Comparison of ENCODE assay signal across 16 cellular contexts in genomic region chr11:33999393-33999792, GRCh38. TPM values are rescaled to one million over a fixed set of nuclear protein-coding genes. Genes with fewer than 3 reads are reported as not detected.
DNase-seq lines count a peak whose midpoint lies in the region; ATAC-seq and TF ChIP-seq lines count a peak whose summit lies in the region.
"Had no signal": no experiment of that assay in that cellular context is flagged by ENCODE, and none has a peak within 500 bp of the region (broad histone marks: within the 10 kb centered on the region; RNA-seq: fewer than 3 reads in every experiment).

No MANE protein-coding gene starts in this region.

- POLR2A ChIA-PET in A673 (lab: Charles Lee; ENCODE audit: low non-redundant PET): no interaction called here

- H3K4me1 ChIP-seq in A673 (ENCODE audit: insufficient read depth, low read length, poor library complexity, severe bottlenecking): peaks cover 55% of the 10 kb centered on the region
- peaks cover 0 to 18% (median 0%) of the 10 kb centered on the region in 4 donors for H3K4me1 ChIP-seq in right lobe of liver

- TF ChIP-seq POLR2A in right lobe of liver (IDR thresholded peaks at IDR 0.05): no peak

- peak overlapping the region; percentile 2 for H3K27ac ChIP-seq in A673 (ENCODE audit: low read depth, low read length, poor library complexity, severe bottlenecking)
- no peak overlapping the region for H3K27ac ChIP-seq in right lobe of liver
- H3K27ac ChIP-seq: 22Rv1, A549, BLaER1 had no signal

- CTCF ChIA-PET in A673 (lab: Charles Lee): no interaction called here

- H3K4me3 ChIP-seq in A673 (ENCODE audit: low read depth, low read length, poor library complexity, severe bottlenecking) (no peak overlapping the region), right lobe of liver (no peak overlapping the region)
- H3K4me3 ChIP-seq: A549, BLaER1, K562 had no signal

- TF ChIP-seq CTCF in A673 (conservative IDR thresholded peaks at IDR 0.05; ENCODE audit: low read depth, low read length) (no peak), right lobe of liver (IDR thresholded peaks at IDR 0.05) (no peak)

- H3K36me3 ChIP-seq in A673 (ENCODE audit: insufficient read depth, low read length, poor library complexity, severe bottlenecking) (no peaks in the 10 kb centered on the region), right lobe of liver (no peaks in the 10 kb centered on the region)
- H3K36me3 ChIP-seq: BLaER1 had no signal

- no peaks in the 10 kb centered on the region for H3K27me3 ChIP-seq in A673 (replicated peaks; ENCODE audit: insufficient read depth, low read depth, low read length, poor library complexity)
- no peaks in the 10 kb centered on the region for H3K27me3 ChIP-seq in right lobe of liver
- H3K27me3 ChIP-seq: BLaER1 had no signal

- no peak for DNase-seq in A673 (ENCODE audit: low spot score)
- DNase-seq in globus pallidus (ENCODE audit: low spot score): peak; percentile 24
- DNase-seq in right lobe of liver: no peak
- peak; percentile 34 for DNase-seq in superior temporal gyrus (ENCODE audit: extremely low spot score)
- no peak for DNase-seq in NCI-H2196 (lab: John Stamatoyannopoulos, UW; ENCODE audit: unreplicated experiment)
- no peak for DNase-seq in stimulated activated CD4-positive, alpha-beta T cell treated with anti-CD3 and anti-CD28 coated beads, Interleukin-4, amount 100 ng/mL, for 24 hours
- DNase-seq: CD4-positive, alpha-beta memory T cell; DMS153; DMS79; GDM1; H9 had no signal

- WGBS in right lobe of liver (ENCODE audit: insufficient coverage, low coverage, low lambda C conversion rate, missing lambda C conversion rate): 27% methylated on average over 2 of the region's 2 CpGs

- H3K9me3 ChIP-seq in A673 (ENCODE audit: low read depth, low read length, poor library complexity, severe bottlenecking) (no peaks in the 10 kb centered on the region), right lobe of liver (no peaks in the 10 kb centered on the region)
- H3K9me3 ChIP-seq: A549, BLaER1 had no signal

- BruUV-seq in A673 (replicated peaks; lab: Mats Ljungman, UMichigan): no TSS peak

- ATAC-seq in right lobe of liver (peak; percentile 32 to 64 (median 44)), HG03439 (IDR thresholded peaks at IDR 0.05; ENCODE audit: unreplicated experiment) (no peak)
- ATAC-seq: A549, K562 had no signal

- intact Hi-C loops in A673 (cut with micrococcal nuclease; ENCODE audit: unreplicated experiment) (no loop called here), right lobe of liver (cut with DNase I) (loop anchor here in 1 of 2 donors (10.0 kb wide), 1 partner anchor 105 kb away; the partner anchor contains the start of gene NAT10)

RNA-seq across cellular contexts. Expression of gene CAPRIN1, which starts 52.1 kb away (rescaled TPM):
- 1,416 and 1,470 TPM in 2 replicates for total RNA-seq in A673 (2021)
- total RNA-seq in right lobe of liver: 10 to 100 TPM; 60.0 to 87.6 (median 71.2) TPM

Comparison
In these comparisons a context has a peak if more than half of its experiments do, and no peak if none do; other contexts are left out.
1. DNase-seq: peak in globus pallidus (single experiment) and superior temporal gyrus (single experiment); none in A673 (single experiment), right lobe of liver (0 of 3), NCI-H2196 (single experiment) and stimulated activated CD4-positive, alpha-beta T cell treated with anti-CD3 and anti-CD28 coated beads, Interleukin-4, amount 100 ng/mL, for 24 hours (single experiment).
2. RNA of gene CAPRIN1, which starts 52.1 kb away (total RNA-seq): 1,416 to 1,470 TPM in A673; 60.0 to 87.6 TPM in right lobe of liver; every median in the first group is over 10 times any median in the second.